Comparison of ENCODE assay signal across 8 cellular contexts in the genomic region with DNA sequence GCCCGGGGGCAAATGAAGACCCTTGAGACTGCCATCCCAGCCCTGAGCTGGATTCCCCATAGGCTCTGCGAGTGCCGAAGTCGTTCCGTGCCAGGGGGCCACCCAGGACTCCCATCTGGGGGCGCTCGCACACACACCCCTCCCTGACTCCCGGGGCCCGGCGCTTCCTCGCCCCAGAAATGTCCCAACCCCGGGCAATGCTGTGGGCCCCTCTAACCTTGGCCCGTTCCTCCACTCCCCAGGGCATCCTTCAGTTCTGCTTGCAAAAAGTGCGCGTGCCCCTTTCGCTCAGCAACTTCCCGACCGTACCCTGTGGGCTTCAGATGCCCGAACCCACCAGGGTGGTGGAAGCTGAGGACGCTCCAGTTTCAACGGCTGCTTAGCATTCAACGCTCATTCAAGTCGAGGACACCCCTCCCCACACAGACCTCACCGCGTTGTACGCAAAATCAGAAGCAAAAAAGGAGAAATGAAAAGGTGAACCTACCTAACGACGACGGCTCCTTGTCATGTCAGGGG. TPM values are rescaled to one million over a fixed set of nuclear protein-coding genes. Genes with fewer than 3 reads are reported as not detected.
A peak's percentile ranks its signal among the peaks of the same experiment; 100 is the strongest.
DNase-seq lines count a peak whose midpoint lies in the region; ATAC-seq, FAIRE-seq and TF ChIP-seq lines count a peak whose summit lies in the region.

No MANE protein-coding gene starts in this region.

- TF ChIP-seq CTCF in fibroblast of villous mesenchyme (IDR thresholded peaks at IDR 0.05; ENCODE audit: insufficient read depth, low read depth, low read length) (no peak), omental fat pad (IDR thresholded peaks at IDR 0.05) (no peak)

- DNase-seq in GM18507 (ENCODE audit: extremely low spot score, insufficient read length, low read depth) (no peak), fibroblast of villous mesenchyme (ENCODE audit: low read depth) (no peak), omental fat pad (ENCODE audit: low spot score) (no peak), MV-4-11 (lab: John Stamatoyannopoulos, UW) (no peak), DMS153 (lab: John Stamatoyannopoulos, UW) (no peak), HuH-7 (ENCODE audit: low spot score) (no peak)
- peak; percentile 81 for DNase-seq in activated CD8-positive, alpha-beta memory T cell treated with anti-CD3 and anti-CD28 coated beads for 24 hours

- H3K4me3 ChIP-seq in fibroblast of villous mesenchyme (ENCODE audit: low read depth, low read length) = peak overlapping the region; percentile 63

- FAIRE-seq in GM18507 (lab: Jason Lieb, UNC) = peak; percentile 69

- peak; percentile 47 for ATAC-seq in HG03103 (IDR thresholded peaks at IDR 0.05; ENCODE audit: low read depth, unreplicated experiment)
- ATAC-seq in omental fat pad (ENCODE audit: low FRiP score) = peak; percentile 27

RNA-seq across cellular contexts. Expression of a gene that starts 25.4 kb away (rescaled TPM):
- 5.2 and 15.8 TPM in 2 replicates for total RNA-seq in fibroblast of villous mesenchyme
- 10 to 100 TPM; 13.9 to 75.0 (median 15.0) TPM for total RNA-seq in omental fat pad
